Comparison of ENCODE assay signal across 14 cellular contexts in genomic region chr1:21559788-21560567, GRCh38. TPM values are rescaled to one million over a fixed set of nuclear protein-coding genes. Genes with fewer than 3 reads are reported as not detected.
"Had no signal": no experiment of that assay in that cellular context is flagged by ENCODE, and none has a peak within 500 bp of the region (broad histone marks: within the 10 kb centered on the region; RNA-seq: fewer than 3 reads in every experiment).

No MANE protein-coding gene starts in this region.

- DNase-seq: effector memory CD4-positive, alpha-beta T cell; immature natural killer cell; left colon; naive thymus-derived CD4-positive, alpha-beta T cell; ovary; stimulated activated CD4-positive, alpha-beta T cell treated with anti-CD3 and anti-CD28 coated beads, Interleukin-2, amount 100 ng/mL, for 48 hours; stimulated activated naive CD4-positive, alpha-beta T cell treated with Interleukin-2 at 50 U/mL for 16 hours had no signal

- H3K4me1 ChIP-seq: esophagus muscularis mucosa had no signal

- H3K27me3 ChIP-seq: ovary had no signal

- H3K27ac Mint-ChIP-seq: immature natural killer cell; naive thymus-derived CD4-positive, alpha-beta T cell; type B pancreatic cell had no signal

- H3K4me3 ChIP-seq: esophagus muscularis mucosa, ovary, smooth muscle cell had no signal

- H3K4me1 Mint-ChIP-seq: immature natural killer cell; naive thymus-derived CD4-positive, alpha-beta T cell had no signal

- H3K9me3 ChIP-seq: esophagus muscularis mucosa, ovary had no signal

- H3K36me3 Mint-ChIP-seq: immature natural killer cell; naive thymus-derived CD4-positive, alpha-beta T cell; type B pancreatic cell had no signal

- H3K27ac ChIP-seq: epithelial cell of prostate, esophagus muscularis mucosa, ovary had no signal

- H3K4me2 ChIP-seq: smooth muscle cell had no signal

- FAIRE-seq: keratinocyte, urothelium cell line had no signal

- H3K36me3 ChIP-seq: esophagus muscularis mucosa, ovary had no signal

- H3K4me3 Mint-ChIP-seq: immature natural killer cell; naive thymus-derived CD4-positive, alpha-beta T cell; type B pancreatic cell had no signal

- H3K9me3 Mint-ChIP-seq: immature natural killer cell; naive thymus-derived CD4-positive, alpha-beta T cell; type B pancreatic cell had no signal

- H3K27me3 Mint-ChIP-seq: type B pancreatic cell had no signal

- ATAC-seq: left colon; naive thymus-derived CD4-positive, alpha-beta T cell had no signal

RNA-seq across cellular contexts. Expression of gene ALPL, which starts 50.8 kb away (rescaled TPM):
- total RNA-seq: lung microvascular endothelial cell; naive thymus-derived CD4-positive, alpha-beta T cell had no signal
- polyA plus RNA-seq: immature natural killer cell; keratinocyte; naive thymus-derived CD4-positive, alpha-beta T cell had no signal
